8 cellular contexts compared by ENCODE assay signal in the genomic region with DNA sequence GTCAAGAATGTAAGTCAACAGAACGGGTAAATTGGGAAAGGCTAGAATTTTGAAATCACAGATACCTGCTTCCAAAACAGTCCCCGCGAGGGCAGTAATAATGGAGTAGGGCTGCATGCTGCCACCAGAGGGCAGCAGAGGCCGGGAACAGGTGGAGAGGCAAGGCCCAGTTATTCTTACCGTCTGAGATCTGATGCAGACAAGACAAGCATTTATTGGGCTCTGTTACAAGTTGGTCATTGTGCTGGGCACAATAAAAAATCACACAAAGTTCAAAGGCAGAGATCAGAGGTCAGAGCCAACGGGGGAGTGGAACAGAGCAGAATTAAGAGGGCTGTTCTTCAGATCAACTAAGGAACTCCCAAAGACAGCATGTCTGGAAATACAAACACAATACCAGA. TPM values are rescaled to one million over a fixed set of nuclear protein-coding genes. Genes with fewer than 3 reads are reported as not detected.
DNase-seq lines count a peak whose midpoint lies in the region; ATAC-seq and TF ChIP-seq lines count a peak whose summit lies in the region.

No MANE protein-coding gene starts in this region.

- H3K79me2 ChIP-seq in neural progenitor cell (ENCODE audit: low read depth): no peaks in the 10 kb centered on the region

- no peaks in the 10 kb centered on the region for H3K36me3 ChIP-seq in neural progenitor cell
- H3K36me3 ChIP-seq in stomach: peaks cover 0 to 3% (median 0%) of the 10 kb centered on the region in 4 donors

- no peaks in the 10 kb centered on the region for H4K20me1 ChIP-seq in neural progenitor cell (ENCODE audit: low read depth)

- H3K27me3 Mint-ChIP-seq in activated T-helper 1 cell treated with anti-CD3 and anti-CD28 coated beads, Interleukin-12 subunit alpha, Interleukin-12 subunit beta, Interleukin-2, Interleukin-4 antibody, amounts not matched to agents 30 ng/mL and 10 ng/mL and 1 ng/mL, durations not matched to agents 14 hours and 24 hours and 36 hours (ENCODE audit: insufficient read depth): no peaks in the 10 kb centered on the region
- peaks cover 10% of the 10 kb centered on the region for H3K27me3 Mint-ChIP-seq in neural progenitor cell (ENCODE audit: insufficient read depth, low read depth)

- H3F3A ChIP-seq in neural progenitor cell (ENCODE audit: low read depth): no peaks in the 10 kb centered on the region

- no peak for TF ChIP-seq EP300 in stomach (IDR thresholded peaks at IDR 0.05)

- H2AFZ ChIP-seq in neural progenitor cell (replicated peaks): no peak overlapping the region

- intact Hi-C loops in activated T-helper 1 cell treated with anti-CD3 and anti-CD28 coated beads, Interleukin-12 subunit alpha, Interleukin-12 subunit beta, Interleukin-2, Interleukin-4 antibody, amounts not matched to agents 30 ng/mL and 10 ng/mL and 1 ng/mL, durations not matched to agents 14 hours and 24 hours and 36 hours (cut with micrococcal nuclease): loop anchor here (1.0 to 10.0 kb wide), 11 partner anchors 9 to 845 kb away; a partner anchor contains a TSS
- intact Hi-C loops in stomach (cut with DNase I; ENCODE audit: low total_unique reads): loop anchor here (5.0 kb wide), 1 partner anchor 158 kb away; no protein-coding TSS in a partner anchor

- H3K9me3 ChIP-seq in neural progenitor cell (ENCODE audit: low read depth) (no peaks in the 10 kb centered on the region), stomach (no peaks in the 10 kb centered on the region)

- DNase-seq in DMS153 treated with DMSO at 0.1 percent for 48 hours (lab: John Stamatoyannopoulos, UW; ENCODE audit: unreplicated experiment) (peak; percentile 55), Kasumi-1 (lab: John Stamatoyannopoulos, UW) (peak; percentile 78 to 83), RPMI7951 (ENCODE audit: low read depth) (peak; percentile 55), fibroblast of mammary gland (ENCODE audit: low read depth) (peak; percentile 71), neural progenitor cell (ENCODE audit: low spot score) (peak; percentile 85), stomach (peak; percentile 88)
- peak; percentile 67 for DNase-seq in activated T-helper 1 cell treated with anti-CD3 and anti-CD28 coated beads, Interleukin-12 subunit alpha, Interleukin-12 subunit beta, Interleukin-2, Interleukin-4 antibody, amounts not matched to agents 30 ng/mL and 10 ng/mL and 1 ng/mL, durations not matched to agents 14 hours and 24 hours and 36 hours (ENCODE audit: low spot score)

- no peak overlapping the region for H3K27ac Mint-ChIP-seq in activated T-helper 1 cell treated with anti-CD3 and anti-CD28 coated beads, Interleukin-12 subunit alpha, Interleukin-12 subunit beta, Interleukin-2, Interleukin-4 antibody, amounts not matched to agents 30 ng/mL and 10 ng/mL and 1 ng/mL, durations not matched to agents 14 hours and 24 hours and 36 hours
- no peak overlapping the region for H3K27ac Mint-ChIP-seq in neural progenitor cell

- H3K9ac ChIP-seq in neural progenitor cell: no peak overlapping the region

- ATAC-seq in GM21717 (IDR thresholded peaks at IDR 0.05; ENCODE audit: unreplicated experiment): peak; percentile 78

- H3K4me3 Mint-ChIP-seq in activated T-helper 1 cell treated with anti-CD3 and anti-CD28 coated beads, Interleukin-12 subunit alpha, Interleukin-12 subunit beta, Interleukin-2, Interleukin-4 antibody, amounts not matched to agents 30 ng/mL and 10 ng/mL and 1 ng/mL, durations not matched to agents 14 hours and 24 hours and 36 hours: no peak overlapping the region
- no peak overlapping the region for H3K4me3 Mint-ChIP-seq in neural progenitor cell

- H3K4me1 ChIP-seq in neural progenitor cell: peaks cover 3% of the 10 kb centered on the region
- H3K4me1 ChIP-seq in stomach: peaks cover 0 to 4% (median 0%) of the 10 kb centered on the region in 4 donors

- TF ChIP-seq CTCF in fibroblast of mammary gland (conservative IDR thresholded peaks at IDR 0.05; ENCODE audit: control insufficient read depth, insufficient read depth, low read depth, low read length): peak; percentile 99
- TF ChIP-seq CTCF in neural progenitor cell (IDR thresholded peaks at IDR 0.05): peak; percentile 99
- peak in 5 of 7 experiments; percentile 90 to 97 (median 92) for TF ChIP-seq CTCF in stomach (IDR thresholded peaks at IDR 0.05)

- H3K27ac ChIP-seq in neural progenitor cell (no peak overlapping the region), stomach (peak overlapping the region in 1 of 5 donors; percentile 4)

- no peak overlapping the region for H3K4me3 ChIP-seq in fibroblast of mammary gland (ENCODE audit: control insufficient read depth, low read depth, low read length)
- H3K4me3 ChIP-seq in neural progenitor cell: no peak overlapping the region
- H3K4me3 ChIP-seq in stomach: no peak overlapping the region

- WGBS in stomach, 5 donors: 0% methylated on average over 6 of the region's 6 CpGs

- H3K9me3 Mint-ChIP-seq in activated T-helper 1 cell treated with anti-CD3 and anti-CD28 coated beads, Interleukin-12 subunit alpha, Interleukin-12 subunit beta, Interleukin-2, Interleukin-4 antibody, amounts not matched to agents 30 ng/mL and 10 ng/mL and 1 ng/mL, durations not matched to agents 14 hours and 24 hours and 36 hours: no peaks in the 10 kb centered on the region
- H3K9me3 Mint-ChIP-seq in neural progenitor cell: no peaks in the 10 kb centered on the region

- H3K27me3 ChIP-seq in neural progenitor cell: peaks cover 3% of the 10 kb centered on the region
- H3K27me3 ChIP-seq in stomach: no peaks in the 10 kb centered on the region

- no peaks in the 10 kb centered on the region for H3K36me3 Mint-ChIP-seq in activated T-helper 1 cell treated with anti-CD3 and anti-CD28 coated beads, Interleukin-12 subunit alpha, Interleukin-12 subunit beta, Interleukin-2, Interleukin-4 antibody, amounts not matched to agents 30 ng/mL and 10 ng/mL and 1 ng/mL, durations not matched to agents 14 hours and 24 hours and 36 hours (ENCODE audit: low read depth)
- H3K36me3 Mint-ChIP-seq in neural progenitor cell: no peaks in the 10 kb centered on the region

- H3K4me1 Mint-ChIP-seq in activated T-helper 1 cell treated with anti-CD3 and anti-CD28 coated beads, Interleukin-12 subunit alpha, Interleukin-12 subunit beta, Interleukin-2, Interleukin-4 antibody, amounts not matched to agents 30 ng/mL and 10 ng/mL and 1 ng/mL, durations not matched to agents 14 hours and 24 hours and 36 hours (ENCODE audit: low read depth): peaks cover 7% of the 10 kb centered on the region
- H3K4me1 Mint-ChIP-seq in neural progenitor cell: peaks cover 6% of the 10 kb centered on the region

- no peak for TF ChIP-seq POLR2A in stomach (IDR thresholded peaks at IDR 0.05)

- H3K4me2 ChIP-seq in neural progenitor cell: no peak overlapping the region

RNA-seq across cellular contexts. Expression of a gene that starts 8.8 kb away (rescaled TPM):
- 7.2 and 8.4 TPM in 2 replicates for total RNA-seq in RPMI7951 (2014; rRNA removed; shearing (Covaris generic))
- 23.9 and 24.0 TPM in 2 replicates for total RNA-seq in activated T-helper 1 cell treated with anti-CD3 and anti-CD28 coated beads, Interleukin-12 subunit alpha, Interleukin-12 subunit beta, Interleukin-2, Interleukin-4 antibody, amounts not matched to agents 30 ng/mL and 10 ng/mL and 1 ng/mL, durations not matched to agents 14 hours and 24 hours and 36 hours
- total RNA-seq in neural progenitor cell (ENCODE audit: low replicate concordance): 0.04 and 0.31 TPM in 2 replicates
- total RNA-seq in stomach: 10 to 100 TPM in 3 of 5 donors, 1 to 10 TPM in 2; 6.7 to 23.3 (median 11.6) TPM
- polyA plus RNA-seq in stomach: 10 to 100 TPM in 1 of 3 donors, 1 to 10 TPM in 2; 7.3 to 17.4 (median 8.1) TPM

RNA-seq across cellular contexts. Expression of a gene that starts 42.8 kb away (rescaled TPM):
- 37.5 and 44.9 TPM in 2 replicates for total RNA-seq in RPMI7951 (2014; rRNA removed; shearing (Covaris generic))
- total RNA-seq in activated T-helper 1 cell treated with anti-CD3 and anti-CD28 coated beads, Interleukin-12 subunit alpha, Interleukin-12 subunit beta, Interleukin-2, Interleukin-4 antibody, amounts not matched to agents 30 ng/mL and 10 ng/mL and 1 ng/mL, durations not matched to agents 14 hours and 24 hours and 36 hours: 112 and 116 TPM in 2 replicates
- total RNA-seq in neural progenitor cell (ENCODE audit: low replicate concordance) (55.7 and 61.5 TPM in 2 replicates), stomach (10 to 100 TPM; 11.0 to 65.6 (median 16.3) TPM)
- 1 to 10 TPM; 4.1 to 6.7 (median 4.5) TPM for polyA plus RNA-seq in stomach
